8 cellular contexts compared by ENCODE assay signal in genomic region chr15:57138260-57138895, GRCh38.
DNase-seq lines count a peak whose midpoint lies in the region; ATAC-seq and TF ChIP-seq lines count a peak whose summit lies in the region.

No MANE protein-coding gene starts in this region.

- in situ Hi-C loops in ACHN (cut with HindIII; ENCODE audit: low pct_ligation_motif_present, low pct_unique_long_range_greater_than_20kb, low sequenced_read_pairs): no loop called here

- H3K36me3 Mint-ChIP-seq in activated naive CD8-positive, alpha-beta T cell treated with anti-CD3 and anti-CD28 coated beads for 36 hours: peaks cover 6% of the 10 kb centered on the region

- TF ChIP-seq CTCF in GM12875 (IDR thresholded peaks at IDR 0.05; ENCODE audit: borderline replicate concordance, insufficient read depth, low read depth, low read length): peak; percentile 61; the same call in 1 of the 2 replicates

- DNase-seq in ACHN: peak; percentile 78
- DNase-seq in NCI-H82 (lab: John Stamatoyannopoulos, UW): peak; percentile 83
- DNase-seq in dermis blood vessel endothelial cell: peak; percentile 80
- DNase-seq in medulla oblongata (ENCODE audit: extremely low spot score): peak; percentile 64
- no peak for DNase-seq in inferior parietal cortex (ENCODE audit: extremely low spot score)
- no peak for DNase-seq in activated naive CD8-positive, alpha-beta T cell treated with anti-CD3 and anti-CD28 coated beads for 36 hours

- no peak overlapping the region for H3K27ac Mint-ChIP-seq in activated naive CD8-positive, alpha-beta T cell treated with anti-CD3 and anti-CD28 coated beads for 36 hours

- H3K4me3 ChIP-seq in GM12875 (ENCODE audit: low read depth, low read length): no peak overlapping the region

- no peaks in the 10 kb centered on the region for H3K9me3 Mint-ChIP-seq in activated naive CD8-positive, alpha-beta T cell treated with anti-CD3 and anti-CD28 coated beads for 36 hours

- H3K4me1 Mint-ChIP-seq in activated naive CD8-positive, alpha-beta T cell treated with anti-CD3 and anti-CD28 coated beads for 36 hours: peaks cover 21% of the 10 kb centered on the region

- no peaks in the 10 kb centered on the region for H3K27me3 Mint-ChIP-seq in activated naive CD8-positive, alpha-beta T cell treated with anti-CD3 and anti-CD28 coated beads for 36 hours

- H3K4me3 Mint-ChIP-seq in activated naive CD8-positive, alpha-beta T cell treated with anti-CD3 and anti-CD28 coated beads for 36 hours: no peak overlapping the region

- ATAC-seq in GM19397 (IDR thresholded peaks at IDR 0.05; ENCODE audit: unreplicated experiment): no peak

Comparison
In these comparisons a context has a peak if more than half of its experiments do, and no peak if none do; other contexts are left out.
1. DNase-seq: peak in ACHN (single experiment), NCI-H82 (single experiment), dermis blood vessel endothelial cell (single experiment) and medulla oblongata (single experiment); none in inferior parietal cortex (single experiment) and activated naive CD8-positive, alpha-beta T cell treated with anti-CD3 and anti-CD28 coated beads for 36 hours (single experiment).